In the genomic region with DNA sequence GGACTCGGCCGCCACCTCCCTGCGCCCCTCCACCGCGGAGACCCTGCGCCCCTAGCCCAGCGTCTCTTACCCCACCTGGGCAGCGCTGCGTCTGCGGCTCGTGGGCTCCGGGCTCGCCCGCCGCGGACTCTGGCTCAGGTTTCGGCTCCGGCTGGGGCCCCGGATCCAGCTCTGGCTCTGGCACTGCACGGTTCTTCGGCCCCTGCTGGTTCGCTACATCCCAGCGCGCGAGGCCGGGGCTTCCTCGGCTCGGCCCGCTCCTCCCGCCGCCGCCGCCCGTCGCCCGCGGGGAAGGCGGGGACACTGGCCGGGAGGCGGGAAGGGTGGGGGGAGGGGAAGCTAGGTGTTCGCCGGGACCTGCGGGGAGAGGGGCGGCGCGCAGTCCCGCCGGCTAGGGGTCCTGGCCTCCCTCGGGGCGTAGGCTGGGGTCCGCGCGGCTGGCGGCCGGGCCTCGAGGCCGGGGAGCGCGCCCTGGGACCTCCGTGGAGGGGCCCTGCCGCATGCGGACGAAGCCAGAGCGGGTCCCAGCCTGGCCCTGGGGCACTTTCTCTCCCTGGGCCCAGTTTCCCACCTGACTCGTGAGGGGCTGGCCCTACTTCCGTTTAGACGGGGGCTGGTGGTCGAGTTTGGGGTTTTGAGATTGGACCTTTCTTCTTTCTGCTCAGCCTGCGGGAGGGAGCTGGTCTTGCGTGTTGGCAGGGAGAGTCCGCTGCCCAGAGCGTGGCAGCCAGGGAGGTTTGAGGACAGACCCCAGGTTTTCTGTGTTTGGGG, we compare ENCODE assay signal across 10 cellular contexts. TPM values are rescaled to one million over a fixed set of nuclear protein-coding genes. Genes with fewer than 3 reads are reported as not detected.
DNase-seq lines count a peak whose midpoint lies in the region; ATAC-seq, FAIRE-seq and TF ChIP-seq lines count a peak whose summit lies in the region.
"Had no signal": no experiment of that assay in that cellular context is flagged by ENCODE, and none has a peak within 500 bp of the region (broad histone marks: within the 10 kb centered on the region; RNA-seq: fewer than 3 reads in every experiment).

No MANE protein-coding gene starts in this region.

- H3K36me3 ChIP-seq in ACC112 (ENCODE audit: insufficient read depth, low read length) (no peaks in the 10 kb centered on the region), ectodermal cell (ENCODE audit: control insufficient read depth, insufficient read depth, low read length) (no peaks in the 10 kb centered on the region), mucosa of stomach (ENCODE audit: control insufficient read depth, insufficient read depth, low read length) (no peaks in the 10 kb centered on the region)
- no peaks in the 10 kb centered on the region for H3K36me3 ChIP-seq in CD4-positive, alpha-beta memory T cell (ENCODE audit: insufficient read depth, low read length)

- CTCF ChIA-PET in CD4-positive, alpha-beta memory T cell (lab: Charles Lee; ENCODE audit: partially characterized antibody), result no interaction called here

- H3K4me3 ChIP-seq in ACC112 (ENCODE audit: low read depth, low read length), result peak overlapping the region; percentile 69
- peak overlapping the region; percentile 10; the same call in 1 of the 2 replicates for H3K4me3 ChIP-seq in HFF-Myc (replicated peaks; ENCODE audit: low read depth, low read length)
- H3K4me3 ChIP-seq in ectodermal cell (ENCODE audit: insufficient read depth, low read depth, low read length), result peak overlapping the region; percentile 17
- peak overlapping the region; percentile 50 for H3K4me3 ChIP-seq in mucosa of stomach (ENCODE audit: low read length)
- H3K4me3 ChIP-seq in CD4-positive, alpha-beta memory T cell (ENCODE audit: low read length in 2 of 2), result no peak overlapping the region

- no peaks in the 10 kb centered on the region for H3K79me2 ChIP-seq in ACC112 (ENCODE audit: control insufficient read depth, insufficient read depth, low read length, unreplicated experiment)

- no peaks in the 10 kb centered on the region for H3K36me3 Mint-ChIP-seq in CD4-positive, alpha-beta memory T cell

- intact Hi-C loops in left cardiac atrium (cut with DNase I), result no loop called here
- intact Hi-C loops in CD4-positive, alpha-beta memory T cell (cut with micrococcal nuclease), result no loop called here

- no peaks in the 10 kb centered on the region for H3K9me3 Mint-ChIP-seq in CD4-positive, alpha-beta memory T cell
- H3K9me3 Mint-ChIP-seq: activated T-cell treated with anti-CD3 and anti-CD28 coated beads, Interleukin-2, amount 50 U/mL, for 4 hours had no signal

- H3K4me1 ChIP-seq in ACC112 (ENCODE audit: control insufficient read depth, insufficient read depth, low read length, unreplicated experiment) (no peaks in the 10 kb centered on the region), ectodermal cell (ENCODE audit: control insufficient read depth, insufficient read depth, low read length) (peaks cover 16% of the 10 kb centered on the region), mucosa of stomach (ENCODE audit: control insufficient read depth, insufficient read depth, low read length) (peaks cover 37% of the 10 kb centered on the region)
- H3K4me1 ChIP-seq in CD4-positive, alpha-beta memory T cell (ENCODE audit: insufficient read depth, low read length), result peaks cover 13% of the 10 kb centered on the region

- H3K4me1 Mint-ChIP-seq in CD4-positive, alpha-beta memory T cell, result peaks cover 6 to 22% (median 10%) of the 10 kb centered on the region in 4 donors

- POLR2A ChIA-PET in CD4-positive, alpha-beta memory T cell (lab: Charles Lee; ENCODE audit: partially characterized antibody), result no interaction called here

- FAIRE-seq in frontal cortex (lab: Jason Lieb, UNC), result no peak

- no peak overlapping the region for H2AFZ ChIP-seq in ACC112 (ENCODE audit: low read length, unreplicated experiment)

- peak overlapping the region in 3 of 8 donors; percentile 10 to 49 (median 46) for H3K4me3 Mint-ChIP-seq in CD4-positive, alpha-beta memory T cell
- H3K4me3 Mint-ChIP-seq: activated T-cell treated with anti-CD3 and anti-CD28 coated beads, Interleukin-2, amount 50 U/mL, for 4 hours had no signal

- H3K27ac ChIP-seq in ACC112 (ENCODE audit: low read depth, low read length) (no peak overlapping the region), ectodermal cell (ENCODE audit: insufficient read depth, low read depth, low read length, poor library complexity, severe bottlenecking) (no peak overlapping the region)
- H3K27ac ChIP-seq in CD4-positive, alpha-beta memory T cell (ENCODE audit: low read depth, low read length), result no peak overlapping the region

- H3K27ac Mint-ChIP-seq in CD4-positive, alpha-beta memory T cell, result no peak overlapping the region

- peaks cover 52 to 57% of the 10 kb centered on the region in 2 donors for H3K27me3 Mint-ChIP-seq in CD4-positive, alpha-beta memory T cell

- DNase-seq in HFF-Myc (ENCODE audit: extremely low read depth, low read depth), result no peak
- DNase-seq in frontal cortex (ENCODE audit: low spot score in 2 of 2), result no peak
- no peak for DNase-seq in left cardiac atrium
- DNase-seq in CD4-positive, alpha-beta memory T cell, result no peak
- DNase-seq: activated T-cell treated with anti-CD3 and anti-CD28 coated beads, Interleukin-2, amount 50 U/mL, for 4 hours; NCI-H1105 had no signal

- WGBS in ectodermal cell, 2 experiments, result 1% methylated on average over 72 of the region's 72 CpGs

- H3K9ac ChIP-seq in mucosa of stomach (ENCODE audit: low read length), result peak overlapping the region; percentile 54

- no peak for TF ChIP-seq CTCF in HFF-Myc (IDR thresholded peaks at IDR 0.05; ENCODE audit: low read depth, low read length, missing control alignments)

- peaks cover 66% of the 10 kb centered on the region for H3K27me3 ChIP-seq in ACC112 (ENCODE audit: insufficient read depth, low read length)
- peaks cover 100% of the 10 kb centered on the region for H3K27me3 ChIP-seq in ectodermal cell (ENCODE audit: control insufficient read depth, insufficient read depth, low read length, poor library complexity, severe bottlenecking)
- H3K27me3 ChIP-seq in mucosa of stomach (ENCODE audit: control insufficient read depth, insufficient read depth, low read length), result peaks cover 85% of the 10 kb centered on the region
- peaks cover 27% of the 10 kb centered on the region for H3K27me3 ChIP-seq in CD4-positive, alpha-beta memory T cell (ENCODE audit: insufficient read depth, low read length)

- H3K9me3 ChIP-seq in ectodermal cell (ENCODE audit: control insufficient read depth, low read length), result no peaks in the 10 kb centered on the region
- H3K9me3 ChIP-seq in mucosa of stomach (ENCODE audit: control insufficient read depth, low read length), result no peaks in the 10 kb centered on the region
- H3K9me3 ChIP-seq in CD4-positive, alpha-beta memory T cell (ENCODE audit: control insufficient read depth in 1 of 2, low read length in 2 of 2), result no peaks in the 10 kb centered on the region

- ATAC-seq in GM18867 (IDR thresholded peaks at IDR 0.05; ENCODE audit: unreplicated experiment) (no peak), left cardiac atrium (no peak)

RNA-seq across cellular contexts. Expression of gene PITX1, which starts 5.7 kb away (rescaled TPM):
- polyA plus RNA-seq in ectodermal cell (2013, experiment 1 of 4), result 0.26 TPM
- 0.34 TPM for polyA plus RNA-seq in ectodermal cell (2013, experiment 2 of 4)
- polyA plus RNA-seq in ectodermal cell (2013, experiment 3 of 4), result 1.2 TPM
- polyA plus RNA-seq in ectodermal cell (2013, experiment 4 of 4), result 0.53 TPM
- not detected for total RNA-seq in frontal cortex
- total RNA-seq in left cardiac atrium, result not detected
- not detected for total RNA-seq in CD4-positive, alpha-beta memory T cell
- polyA plus RNA-seq in CD4-positive, alpha-beta memory T cell, result not detected

Comparison
In these comparisons a context has a peak if more than half of its experiments do, and no peak if none do; other contexts are left out.
1. H3K4me3 ChIP-seq: peak in ACC112 (single experiment), HFF-Myc (single experiment), ectodermal cell (single experiment) and mucosa of stomach (single experiment); none in CD4-positive, alpha-beta memory T cell (0 of 2).